In the genomic region with DNA sequence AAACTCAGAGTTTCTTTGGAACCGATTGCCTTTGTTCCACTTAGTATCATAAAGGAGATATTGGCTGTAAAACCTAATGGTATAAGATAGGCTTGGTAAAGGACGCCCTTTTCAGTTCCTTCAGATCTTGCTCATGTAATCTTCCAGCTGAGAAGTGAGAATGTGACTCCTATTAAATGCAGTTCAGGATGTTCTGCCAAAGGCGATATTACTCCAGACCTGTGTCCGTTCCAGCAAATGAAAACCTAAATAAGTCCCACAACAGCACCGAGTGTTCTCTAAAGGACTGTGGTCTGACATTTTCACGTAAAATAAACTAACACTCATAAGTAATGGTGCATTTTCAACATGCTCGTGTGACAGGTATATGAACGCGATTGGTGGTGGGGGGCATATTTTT, we compare ENCODE assay signal across 14 cellular contexts.
"Had no signal": no experiment of that assay in that cellular context is flagged by ENCODE, and none has a peak within 500 bp of the region (broad histone marks: within the 10 kb centered on the region; RNA-seq: fewer than 3 reads in every experiment).

No MANE protein-coding gene starts in this region.

- ATAC-seq: activated naive CD8-positive, alpha-beta T cell treated with anti-CD3 and anti-CD28 coated beads, Interleukin-2, amount 50 U/mL, for 24 hours; left lobe of liver; SK-N-SH treated with all-trans-retinoic acid at 6 μM for 48 hours; stimulated activated effector memory CD8-positive, alpha-beta T cell treated with anti-CD3 and anti-CD28 coated beads, Interleukin-12 subunit alpha, Interleukin-12 subunit beta, amount 100 ng/mL, for 72 hours had no signal

- H3K36me3 ChIP-seq: upper lobe of left lung had no signal

- H3K9me3 ChIP-seq: upper lobe of left lung had no signal

- H3K27ac ChIP-seq: upper lobe of left lung had no signal

- H3K27me3 ChIP-seq: upper lobe of left lung had no signal

- H3K4me3 ChIP-seq: coronary artery, smooth muscle cell, upper lobe of left lung had no signal

- DNase-seq: activated B cell treated with CpG ODN at 0.5 μM for 24 hours; activated CD4-positive, alpha-beta T cell treated with anti-CD3 and anti-CD28 coated beads, Interleukin-2, amount 10 ng/mL, durations not matched to agents 7 days and 5 days; activated CD8-positive, alpha-beta memory T cell treated with anti-CD3 and anti-CD28 coated beads for 24 hours; activated naive CD4-positive, alpha-beta T cell treated with Interleukin-2 at 50 U/mL for 16 hours; activated naive CD8-positive, alpha-beta T cell treated with anti-CD3 and anti-CD28 coated beads, Interleukin-2, amount 50 U/mL, for 24 hours; central memory CD4-positive, alpha-beta T cell; effector CD4-positive, alpha-beta T cell; nephron progenitor cell; upper lobe of left lung had no signal
